Comparison of ENCODE assay signal across 10 cellular contexts in genomic region chr12:53696285-53696654, GRCh38. TPM values are rescaled to one million over a fixed set of nuclear protein-coding genes. Genes with fewer than 3 reads are reported as not detected.
DNase-seq lines count a peak whose midpoint lies in the region; ATAC-seq and TF ChIP-seq lines count a peak whose summit lies in the region.
"Had no signal": no experiment of that assay in that cellular context is flagged by ENCODE, and none has a peak within 500 bp of the region (broad histone marks: within the 10 kb centered on the region; RNA-seq: fewer than 3 reads in every experiment).

No MANE protein-coding gene starts in this region.

- H3K79me1 ChIP-seq in mesenchymal stem cell (replicated peaks; ENCODE audit: low read length, poor library complexity, severe bottlenecking), result no peaks in the 10 kb centered on the region

- no peak for TF ChIP-seq CTCF in upper lobe of right lung (IDR thresholded peaks at IDR 0.05)

- H3K36me3 ChIP-seq in SJCRH30 (no peaks in the 10 kb centered on the region), mesenchymal stem cell (ENCODE audit: control insufficient read depth in 1 of 2, insufficient read depth in 2 of 2, low read depth in 1 of 2, low read length in 2 of 2) (no peaks in the 10 kb centered on the region), upper lobe of right lung (no peaks in the 10 kb centered on the region)
- H3K36me3 ChIP-seq: tibial nerve had no signal

- no peaks in the 10 kb centered on the region for H3K9me3 ChIP-seq in SJCRH30 (replicated peaks)
- H3K9me3 ChIP-seq in mesenchymal stem cell (ENCODE audit: control insufficient read depth, low read length), result no peaks in the 10 kb centered on the region
- H3K9me3 ChIP-seq in upper lobe of right lung, result no peaks in the 10 kb centered on the region
- H3K9me3 ChIP-seq: tibial nerve had no signal

- H3K4me3 ChIP-seq in SJCRH30, result no peak overlapping the region
- peak overlapping the region in 1 of 2 experiments; percentile 56 for H3K4me3 ChIP-seq in mesenchymal stem cell (ENCODE audit: insufficient read depth in 1 of 2, low read depth in 1 of 2, low read length in 2 of 2)
- peak overlapping the region; percentile 11 for H3K4me3 ChIP-seq in upper lobe of right lung

- ATAC-seq in upper lobe of right lung, result peak; percentile 94
- no peak for ATAC-seq in GM21526 (IDR thresholded peaks at IDR 0.05; ENCODE audit: low FRiP score, unreplicated experiment)

- peak overlapping the region; percentile 76 for H3K4me2 ChIP-seq in mesenchymal stem cell (ENCODE audit: low read length, poor library complexity, severe bottlenecking)

- no peak overlapping the region for H2BK15ac ChIP-seq in mesenchymal stem cell (ENCODE audit: low read depth, poor library complexity, severe bottlenecking)

- WGBS in mesenchymal stem cell, result 3% methylated on average over 11 of the region's 11 CpGs

- no peak for TF ChIP-seq POLR2A in erythroblast (IDR thresholded peaks at IDR 0.05; ENCODE audit: low read length)

- DNase-seq in ELF-1 (ENCODE audit: low read depth, low spot score) (peak; percentile 89), LoVo (ENCODE audit: low spot score) (peak; percentile 53), SJCRH30 (peak; percentile 28 to 57), erythroblast (lab: John Stamatoyannopoulos, UW) (peak; percentile 37 to 45), mesenchymal stem cell (peak; percentile 87), upper lobe of right lung (no peak)
- no peak for DNase-seq in activated effector memory CD4-positive, alpha-beta T cell treated with anti-CD3 and anti-CD28 coated beads, Interleukin-2, amount 50 U/mL, for 16 hours

- H2AFZ ChIP-seq in mesenchymal stem cell (ENCODE audit: low read depth, low read length), result no peak overlapping the region

- H3K9ac ChIP-seq in mesenchymal stem cell (ENCODE audit: low read length), result no peak overlapping the region

- H3K27me3 ChIP-seq in SJCRH30 (no peaks in the 10 kb centered on the region; the same call in 1 of the 2 replicates), mesenchymal stem cell (ENCODE audit: control insufficient read depth in 1 of 2, insufficient read depth in 1 of 2, low read length in 2 of 2) (peaks cover 39 to 58% of the 10 kb centered on the region in 2 experiments), upper lobe of right lung (peaks cover 77% of the 10 kb centered on the region)

- H2BK120ac ChIP-seq in mesenchymal stem cell (ENCODE audit: low read depth, low read length), result no peak overlapping the region

- no peak overlapping the region for H2BK5ac ChIP-seq in mesenchymal stem cell (ENCODE audit: low read depth, low read length, poor library complexity, severe bottlenecking)

- no peak overlapping the region for H3K14ac ChIP-seq in mesenchymal stem cell (ENCODE audit: low read length in 2 of 2)

- H4K91ac ChIP-seq in mesenchymal stem cell (ENCODE audit: low read length), result no peak overlapping the region

- no peak overlapping the region for H2AK5ac ChIP-seq in mesenchymal stem cell (ENCODE audit: low read length, severe bottlenecking)

- H3K27ac ChIP-seq in SJCRH30, result no peak overlapping the region
- peak overlapping the region; percentile 72 for H3K27ac ChIP-seq in mesenchymal stem cell (ENCODE audit: low read length, poor library complexity, severe bottlenecking)
- no peak overlapping the region for H3K27ac ChIP-seq in upper lobe of right lung
- H3K27ac ChIP-seq: tibial nerve had no signal

- intact Hi-C loops in upper lobe of right lung (cut with DNase I), result no loop called here

- H3K4ac ChIP-seq in mesenchymal stem cell (ENCODE audit: low read depth in 1 of 2, low read length in 2 of 2), result no peak overlapping the region

- H4K8ac ChIP-seq in mesenchymal stem cell (ENCODE audit: low read length), result no peak overlapping the region

- H3K4me1 ChIP-seq in SJCRH30 (no peaks in the 10 kb centered on the region), mesenchymal stem cell (ENCODE audit: control insufficient read depth, insufficient read depth, low read depth, low read length) (peaks cover 11% of the 10 kb centered on the region), upper lobe of right lung (peaks cover 19% of the 10 kb centered on the region)

- no peak overlapping the region for H2BK12ac ChIP-seq in mesenchymal stem cell (ENCODE audit: low read length in 2 of 2)

- no peak overlapping the region for H3K18ac ChIP-seq in mesenchymal stem cell (ENCODE audit: low read depth in 1 of 2, low read length in 2 of 2)

- H3K23ac ChIP-seq in mesenchymal stem cell (ENCODE audit: low read length in 2 of 2), result no peak overlapping the region

RNA-seq across cellular contexts. Expression of gene ATP5MC2, which starts 20.4 kb away (rescaled TPM):
- total RNA-seq in SJCRH30 (2014; rRNA removed; shearing (Covaris generic)), result 433 and 480 TPM in 2 replicates
- 474 TPM for polyA plus RNA-seq in mesenchymal stem cell (2013, experiment 1 of 2)
- polyA plus RNA-seq in mesenchymal stem cell (2013, experiment 2 of 2), result 484 TPM
- 236 TPM for total RNA-seq in upper lobe of right lung

RNA-seq across cellular contexts. Expression of gene CALCOCO1, which starts 31.0 kb away (rescaled TPM):
- total RNA-seq in SJCRH30 (2014; rRNA removed; shearing (Covaris generic)), result 18.2 and 20.3 TPM in 2 replicates
- polyA plus RNA-seq in mesenchymal stem cell (2013, experiment 1 of 2), result 52.6 TPM
- polyA plus RNA-seq in mesenchymal stem cell (2013, experiment 2 of 2), result 49.8 TPM
- 191 TPM for total RNA-seq in upper lobe of right lung

RNA-seq across cellular contexts. Expression of gene CISTR, which starts 55.5 kb away (rescaled TPM):
- not detected in 2 replicates for total RNA-seq in SJCRH30 (2014; rRNA removed; shearing (Covaris generic))
- not detected for polyA plus RNA-seq in mesenchymal stem cell (2013, experiment 1 of 2)
- polyA plus RNA-seq in mesenchymal stem cell (2013, experiment 2 of 2), result not detected
- total RNA-seq in upper lobe of right lung, result not detected
- total RNA-seq: T-helper 2 cell treated with Interferon-gamma antibody and Interleukin-4, amounts not matched to agents 100 ng/mL and 5 ng/mL, for 36 hours; tibial nerve had no signal

Comparison
In these comparisons a context has a peak if more than half of its experiments do, and no peak if none do; other contexts are left out.
1. DNase-seq: peak in ELF-1 (single experiment), LoVo (single experiment), SJCRH30 (2 of 2), erythroblast (2 of 2) and mesenchymal stem cell (single experiment); none in upper lobe of right lung (single experiment) and activated effector memory CD4-positive, alpha-beta T cell treated with anti-CD3 and anti-CD28 coated beads, Interleukin-2, amount 50 U/mL, for 16 hours (single experiment).